In genomic region chr19:6801397-6802086, GRCh38 we compare ENCODE assay signal across 8 cellular contexts. TPM values are rescaled to one million over a fixed set of nuclear protein-coding genes. Genes with fewer than 3 reads are reported as not detected.
DNase-seq lines count a peak whose midpoint lies in the region; ATAC-seq and TF ChIP-seq lines count a peak whose summit lies in the region.

No MANE protein-coding gene starts in this region.

- intact Hi-C loops in psoas muscle (cut with DNase I), result no loop called here

- H2AFZ ChIP-seq in DND-41 (ENCODE audit: low read depth, low read length), result peak overlapping the region; percentile 88

- H3K4me1 ChIP-seq in DND-41 (ENCODE audit: insufficient read depth, low read length) (peaks cover 33% of the 10 kb centered on the region), psoas muscle (no peaks in the 10 kb centered on the region), urinary bladder (ENCODE audit: insufficient read depth) (no peaks in the 10 kb centered on the region)

- TF ChIP-seq CTCF in DND-41 (IDR thresholded peaks at IDR 0.05; ENCODE audit: borderline replicate concordance, extremely low read depth, low read length, poor library complexity, severe bottlenecking), result no peak
- TF ChIP-seq CTCF in psoas muscle (IDR thresholded peaks at IDR 0.05), result no peak

- H3K27ac Mint-ChIP-seq in activated T-cell treated with anti-CD3 and anti-CD28 coated beads, Interleukin-2, amount 50 U/mL, for 24 hours, result peak overlapping the region; percentile 98

- H3K4me2 ChIP-seq in DND-41 (ENCODE audit: insufficient read depth, low read length), result peak overlapping the region; percentile 82

- H3K9me3 Mint-ChIP-seq in activated T-cell treated with anti-CD3 and anti-CD28 coated beads, Interleukin-2, amount 50 U/mL, for 24 hours, result no peaks in the 10 kb centered on the region

- H3K36me3 Mint-ChIP-seq in activated T-cell treated with anti-CD3 and anti-CD28 coated beads, Interleukin-2, amount 50 U/mL, for 24 hours (ENCODE audit: low read depth), result peaks cover 53% of the 10 kb centered on the region

- DNase-seq in DND-41 (peak; percentile 95), NOMO-1 treated with dmso at 0.1 percent for 144 hours (lab: John Stamatoyannopoulos, UW; ENCODE audit: unreplicated experiment) (peak; percentile 75), globus pallidus (ENCODE audit: low spot score) (peak; percentile 49), psoas muscle (peak; percentile 58 to 79)
- DNase-seq in activated T-cell treated with anti-CD3 and anti-CD28 coated beads, Interleukin-2, amount 50 U/mL, for 24 hours, result peak; percentile 89

- H3K9ac ChIP-seq in DND-41 (ENCODE audit: low read depth, low read length), result peak overlapping the region; percentile 70

- H3K27me3 ChIP-seq in DND-41 (ENCODE audit: insufficient read depth, low read length, poor library complexity) (no peaks in the 10 kb centered on the region), psoas muscle (ENCODE audit: insufficient read depth in 3 of 3, low read length in 2 of 3) (peaks cover 0 to 7% (median 3%) of the 10 kb centered on the region in 3 donors)

- H3K27ac ChIP-seq in DND-41 (ENCODE audit: low read length) (peak overlapping the region; percentile 98), psoas muscle (no peak overlapping the region), urinary bladder (ENCODE audit: low read depth) (peak overlapping the region; percentile 53)

- H3K4me3 ChIP-seq in DND-41 (ENCODE audit: low read depth in 1 of 2, low read length in 2 of 2) (peak overlapping the region; percentile 3 to 60; a peak in 3 of 4 replicates), psoas muscle (no peak overlapping the region), urinary bladder (ENCODE audit: low read depth, low read length) (peak overlapping the region; percentile 18)

- peaks cover 67% of the 10 kb centered on the region for H3K4me1 Mint-ChIP-seq in activated T-cell treated with anti-CD3 and anti-CD28 coated beads, Interleukin-2, amount 50 U/mL, for 24 hours (ENCODE audit: low read depth)

- H3K27me3 Mint-ChIP-seq in activated T-cell treated with anti-CD3 and anti-CD28 coated beads, Interleukin-2, amount 50 U/mL, for 24 hours, result no peaks in the 10 kb centered on the region

- peak; percentile 84 for ATAC-seq in DND-41 (ENCODE audit: insufficient read depth, low read depth)
- peak; percentile 49 for ATAC-seq in HG02623 (IDR thresholded peaks at IDR 0.05; ENCODE audit: unreplicated experiment)
- ATAC-seq in psoas muscle, result peak in 2 of 4 donors; percentile 42 to 55
- no peak for ATAC-seq in GM19467 (IDR thresholded peaks at IDR 0.05; ENCODE audit: unreplicated experiment)

- H3K9me3 ChIP-seq in DND-41 (ENCODE audit: insufficient read depth, low read length, severe bottlenecking), result no peaks in the 10 kb centered on the region
- no peaks in the 10 kb centered on the region for H3K9me3 ChIP-seq in psoas muscle

- peaks cover 74% of the 10 kb centered on the region for H3K79me2 ChIP-seq in DND-41 (ENCODE audit: insufficient read depth, low read length)

- no peaks in the 10 kb centered on the region for H4K20me1 ChIP-seq in DND-41 (ENCODE audit: insufficient read depth, low read length)

- WGBS in psoas muscle, 3 donors, result 8 to 10% (median 10%) methylated on average over 21 of the region's 21 CpGs
- 7% methylated on average over 21 of the region's 21 CpGs for WGBS in urinary bladder

- H3K36me3 ChIP-seq in DND-41 (ENCODE audit: insufficient read depth, low read length) (no peaks in the 10 kb centered on the region), psoas muscle (ENCODE audit: insufficient read depth in 1 of 2, low read depth in 1 of 2) (no peaks in the 10 kb centered on the region), urinary bladder (ENCODE audit: insufficient read depth) (no peaks in the 10 kb centered on the region)

- H3K4me3 Mint-ChIP-seq in activated T-cell treated with anti-CD3 and anti-CD28 coated beads, Interleukin-2, amount 50 U/mL, for 24 hours, result peak overlapping the region; percentile 85

RNA-seq across cellular contexts. Expression of gene VAV1, which starts 29.0 kb away (rescaled TPM):
- total RNA-seq in psoas muscle, result 1 to 10 TPM; 1.1 to 1.8 (median 1.7) TPM
- under 1 TPM; 0.20 to 0.39 (median 0.38) TPM for polyA plus RNA-seq in psoas muscle
- 4.4 TPM for total RNA-seq in urinary bladder
- polyA plus RNA-seq in urinary bladder, result 3.0 TPM

RNA-seq across cellular contexts. Expression of gene SH2D3A, which starts 34.3 kb away (rescaled TPM):
- total RNA-seq in psoas muscle, result under 1 TPM in 1 of 4 donors, not detected in 3; 0.13 TPM
- polyA plus RNA-seq in psoas muscle, result under 1 TPM; 0.07 to 0.17 (median 0.10) TPM
- total RNA-seq in urinary bladder, result 11.4 TPM
- 5.5 TPM for polyA plus RNA-seq in urinary bladder

Comparison
In these comparisons a context has a peak if more than half of its experiments do, and no peak if none do; other contexts are left out.
1. RNA of gene SH2D3A, which starts 34.3 kb away (total RNA-seq): 11.4 TPM in urinary bladder (single experiment); 0.13 TPM in psoas muscle; every median in the first group is over 10 times any median in the second.
2. Peak in every context shown above with its lines, with median percentiles within 50 percentile points of each other: DNase-seq.